Comparison of ENCODE assay signal across 8 cellular contexts in genomic region chr3:42535981-42536784, GRCh38. TPM values are rescaled to one million over a fixed set of nuclear protein-coding genes. Genes with fewer than 3 reads are reported as not detected.
DNase-seq lines count a peak whose midpoint lies in the region; ATAC-seq and TF ChIP-seq lines count a peak whose summit lies in the region.

No MANE protein-coding gene starts in this region.

- H3K27me3 Mint-ChIP-seq in activated naive CD4-positive, alpha-beta T cell treated with anti-CD3 and anti-CD28 coated beads, Interleukin-2, amount 10 ng/mL, durations not matched to agents 7 days and 5 days, result peaks cover 8% of the 10 kb centered on the region

- TF ChIP-seq POLR2A in thyroid gland (IDR thresholded peaks at IDR 0.05), result no peak

- no peak overlapping the region for H3K4me3 ChIP-seq in thyroid gland (replicated peaks in 1 of 3)

- TF ChIP-seq CTCF in thyroid gland (IDR thresholded peaks at IDR 0.05), result peak in 4 of 6 experiments; percentile 14 to 34 (median 24)

- no peak for DNase-seq in activated CD4-positive, CD25-positive, alpha-beta regulatory T cell (lab: John Stamatoyannopoulos, UW)
- DNase-seq in NCI-H510A (lab: John Stamatoyannopoulos, UW) (peak; percentile 62), inferior parietal cortex (ENCODE audit: extremely low spot score) (peak; percentile 53), thyroid gland (peak; percentile 15 to 16), NCI-H2029 (lab: John Stamatoyannopoulos, UW) (no peak)
- peak; percentile 72 for DNase-seq in activated naive CD4-positive, alpha-beta T cell treated with anti-CD3 and anti-CD28 coated beads, Interleukin-2, amount 10 ng/mL, durations not matched to agents 7 days and 5 days

- peak; percentile 20 to 53 for ATAC-seq in activated CD4-positive, CD25-positive, alpha-beta regulatory T cell treated with anti-CD3 and anti-CD28 coated beads, Interleukin-2, amount 50 U/mL, for 24 hours
- no peak for ATAC-seq in HG03342 (IDR thresholded peaks at IDR 0.05; ENCODE audit: unreplicated experiment)

- CTCF ChIA-PET in activated naive CD4-positive, alpha-beta T cell treated with anti-CD3 and anti-CD28 coated beads, Interleukin-2, amount 10 ng/mL, durations not matched to agents 7 days and 5 days (lab: Charles Lee), result interaction anchor here (0.7 to 9.6 kb wide), 16 partner anchors 11 to 291 kb away, joined by 3 to 113 read pairs (median 4); partner anchors contain the start of gene VIPR1

- H3K27ac Mint-ChIP-seq in activated naive CD4-positive, alpha-beta T cell treated with anti-CD3 and anti-CD28 coated beads, Interleukin-2, amount 10 ng/mL, durations not matched to agents 7 days and 5 days, result no peak overlapping the region

- no peak overlapping the region for H3K27ac ChIP-seq in thyroid gland

- intact Hi-C loops in thyroid gland (cut with DNase I), result no loop called here

- H3K36me3 ChIP-seq in thyroid gland, result no peaks in the 10 kb centered on the region

- H3K27me3 ChIP-seq in thyroid gland, result no peaks in the 10 kb centered on the region

- peaks cover 0 to 8% of the 10 kb centered on the region in 2 donors for H3K4me1 ChIP-seq in thyroid gland

- peaks cover 53% of the 10 kb centered on the region for H3K4me1 Mint-ChIP-seq in activated naive CD4-positive, alpha-beta T cell treated with anti-CD3 and anti-CD28 coated beads, Interleukin-2, amount 10 ng/mL, durations not matched to agents 7 days and 5 days

- H3K9me3 ChIP-seq in thyroid gland, result no peaks in the 10 kb centered on the region

- peaks cover 18% of the 10 kb centered on the region for H3K36me3 Mint-ChIP-seq in activated naive CD4-positive, alpha-beta T cell treated with anti-CD3 and anti-CD28 coated beads, Interleukin-2, amount 10 ng/mL, durations not matched to agents 7 days and 5 days

- H3K4me3 Mint-ChIP-seq in activated naive CD4-positive, alpha-beta T cell treated with anti-CD3 and anti-CD28 coated beads, Interleukin-2, amount 10 ng/mL, durations not matched to agents 7 days and 5 days, result no peak overlapping the region

- 85 to 87% methylated on average over 20 of the region's 35 CpGs for WGBS in thyroid gland, 2 donors

- no peaks in the 10 kb centered on the region for H3K9me3 Mint-ChIP-seq in activated naive CD4-positive, alpha-beta T cell treated with anti-CD3 and anti-CD28 coated beads, Interleukin-2, amount 10 ng/mL, durations not matched to agents 7 days and 5 days

RNA-seq across cellular contexts. Expression of gene VIPR1, which starts 33.7 kb away (rescaled TPM):
- total RNA-seq in thyroid gland, result 100 to 1,000 TPM in 1 of 4 donors, 10 to 100 TPM in 2, 1 to 10 TPM in 1; 6.3 to 117 (median 26.0) TPM

RNA-seq across cellular contexts. Expression of gene SEC22C, which starts 45.6 kb away (rescaled TPM):
- 10 to 100 TPM; 59.9 to 66.4 (median 62.7) TPM for total RNA-seq in thyroid gland

RNA-seq across cellular contexts. Expression of gene SS18L2, which starts 54.5 kb away (rescaled TPM):
- total RNA-seq in thyroid gland, result 10 to 100 TPM; 16.0 to 54.0 (median 27.9) TPM

Comparison
In these comparisons a context has a peak if more than half of its experiments do, and no peak if none do; other contexts are left out.
1. DNase-seq: peak in NCI-H510A (single experiment), activated naive CD4-positive, alpha-beta T cell treated with anti-CD3 and anti-CD28 coated beads, Interleukin-2, amount 10 ng/mL, durations not matched to agents 7 days and 5 days (single experiment), inferior parietal cortex (single experiment) and thyroid gland (2 of 2); none in activated CD4-positive, CD25-positive, alpha-beta regulatory T cell (0 of 4) and NCI-H2029 (single experiment).